In genomic region chr17:59221159-59221847, GRCh38 we compare ENCODE assay signal across 8 cellular contexts. TPM values are rescaled to one million over a fixed set of nuclear protein-coding genes. Genes with fewer than 3 reads are reported as not detected.
DNase-seq lines count a peak whose midpoint lies in the region; ATAC-seq and TF ChIP-seq lines count a peak whose summit lies in the region.

No MANE protein-coding gene starts in this region.

- peak overlapping the region; percentile 97 to 98 for H3K9ac ChIP-seq in colonic mucosa (ENCODE audit: low read depth in 2 of 2, low read length in 2 of 2)

- TF ChIP-seq CTCF in DOHH2 (IDR thresholded peaks at IDR 0.05; ENCODE audit: low read depth, low read length, poor library complexity, severe bottlenecking) (no peak), NB4 (IDR thresholded peaks at IDR 0.05; ENCODE audit: low read depth, low read length) (no peak), colonic mucosa (IDR thresholded peaks at IDR 0.05) (no peak)

- peak overlapping the region; percentile 58 for H3K27ac ChIP-seq in DOHH2 (ENCODE audit: low read depth, low read length)
- H3K27ac ChIP-seq in colonic mucosa = peak overlapping the region; percentile 78

- peak overlapping the region; percentile 96 for H3K4me2 ChIP-seq in DOHH2 (ENCODE audit: low read length)

- H3K27me3 ChIP-seq in DOHH2 (ENCODE audit: control insufficient read depth, low read length) = 0 out of 2 replicates have a peak, but pooled peaks cover 3% of the 10 kb centered on the region
- no peaks in the 10 kb centered on the region for H3K27me3 ChIP-seq in colonic mucosa

- no peaks in the 10 kb centered on the region for H3K9me2 ChIP-seq in DOHH2 (replicated peaks; ENCODE audit: control insufficient read depth, low read length)

- no peaks in the 10 kb centered on the region for H3K36me3 ChIP-seq in DOHH2 (ENCODE audit: control insufficient read depth, low read length)
- H3K36me3 ChIP-seq in colonic mucosa = no peaks in the 10 kb centered on the region

- H3K4me1 ChIP-seq in DOHH2 (ENCODE audit: control insufficient read depth, low read length) (peaks cover 13% of the 10 kb centered on the region), colonic mucosa (no peaks in the 10 kb centered on the region)

- DNase-seq in NB4 (ENCODE audit: low read depth) (no peak), colonic mucosa (no peak), myocyte (ENCODE audit: low read depth) (peak; percentile 6), epidermal melanocyte (ENCODE audit: insufficient read length, low spot score) (no peak), mesenteric fat pad (ENCODE audit: low spot score) (no peak)

- no peak for ATAC-seq in HG03521 (IDR thresholded peaks at IDR 0.05; ENCODE audit: unreplicated experiment)
- no peak for ATAC-seq in GM21529 (IDR thresholded peaks at IDR 0.05; ENCODE audit: unreplicated experiment)

- H3K9me3 ChIP-seq in DOHH2 (ENCODE audit: control insufficient read depth, insufficient read depth, low read length) (no peaks in the 10 kb centered on the region), colonic mucosa (no peaks in the 10 kb centered on the region)

- H4K20me1 ChIP-seq in DOHH2 (ENCODE audit: control insufficient read depth, insufficient read depth, low read depth, low read length) = no peaks in the 10 kb centered on the region

- H3K4me3 ChIP-seq in DOHH2 (ENCODE audit: low read length) (peak overlapping the region; percentile 97), NB4 (ENCODE audit: low read depth, low read length) (peak overlapping the region; percentile 69), colonic mucosa (peak overlapping the region; percentile 74)

- H3F3A ChIP-seq in DOHH2 (ENCODE audit: control insufficient read depth, insufficient read depth) = peaks cover 5% of the 10 kb centered on the region; the same call in 1 of the 2 replicates

- intact Hi-C loops in colonic mucosa (cut with DNase I) = no loop called here

- TF ChIP-seq POLR2A in NB4 (IDR thresholded peaks at IDR 0.05; ENCODE audit: extremely low read depth, insufficient read length) = no peak

- H3K79me2 ChIP-seq in DOHH2 (ENCODE audit: control insufficient read depth, low read length) = no peaks in the 10 kb centered on the region

RNA-seq across cellular contexts. Expression of gene GDPD1, which starts 1.0 kb away (rescaled TPM):
- total RNA-seq in colonic mucosa (1 to 10 TPM; 3.4 to 5.0 TPM), myocyte (0.73 and 1.5 TPM in 2 replicates), mesenteric fat pad (1.2 TPM)
- polyA plus RNA-seq in myocyte (2012) = 1.5 TPM

RNA-seq across cellular contexts. Expression of gene SMG8, which starts 11.5 kb away (rescaled TPM):
- total RNA-seq in colonic mucosa (10 to 100 TPM; 11.2 to 12.2 TPM), myocyte (19.7 and 21.4 TPM in 2 replicates), mesenteric fat pad (9.0 TPM)
- polyA plus RNA-seq in myocyte (2012) = 13.7 TPM
